21 cellular contexts compared by ENCODE assay signal in genomic region chr6:41098366-41098765, GRCh38. TPM values are rescaled to one million over a fixed set of nuclear protein-coding genes. Genes with fewer than 3 reads are reported as not detected.
DNase-seq lines count a peak whose midpoint lies in the region; ATAC-seq and TF ChIP-seq lines count a peak whose summit lies in the region.
"Had no signal": no experiment of that assay in that cellular context is flagged by ENCODE, and none has a peak within 500 bp of the region (broad histone marks: within the 10 kb centered on the region; RNA-seq: fewer than 3 reads in every experiment).

No MANE protein-coding gene starts in this region.

- H3K9me3 ChIP-seq in breast epithelium, result no peaks in the 10 kb centered on the region
- H3K9me3 ChIP-seq: A549 had no signal

- ATAC-seq in activated T-cell treated with anti-CD3 and anti-CD28 coated beads, Interleukin-2, amount 50 U/mL, for 4 hours, result no peak
- no peak for ATAC-seq in HG02623 (IDR thresholded peaks at IDR 0.05; ENCODE audit: unreplicated experiment)
- ATAC-seq: A549 had no signal

- H3K27ac Mint-ChIP-seq in activated T-cell treated with anti-CD3 and anti-CD28 coated beads, Interleukin-2, amount 50 U/mL, for 24 hours, result peak overlapping the region; percentile 20
- H3K27ac Mint-ChIP-seq in mesothelial cell of epicardium, result peak overlapping the region; percentile 73
- H3K27ac Mint-ChIP-seq: activated CD4-positive, alpha-beta memory T cell treated with anti-CD3 and anti-CD28 coated beads for 36 hours; dendritic cell treated with granulocyte-macrophage colony-stimulating factor and Interleukin-4, amounts not matched to agents 40 ng/mL and 50 ng/mL, for 4 days; memory B cell had no signal

- H3K9me3 Mint-ChIP-seq in activated T-cell treated with anti-CD3 and anti-CD28 coated beads, Interleukin-2, amount 50 U/mL, for 24 hours, result no peaks in the 10 kb centered on the region
- H3K9me3 Mint-ChIP-seq in activated T-cell treated with anti-CD3 and anti-CD28 coated beads, Interleukin-2, amount 50 U/mL, for 4 hours, result no peaks in the 10 kb centered on the region
- no peaks in the 10 kb centered on the region for H3K9me3 Mint-ChIP-seq in mesothelial cell of epicardium
- H3K9me3 Mint-ChIP-seq: activated CD4-positive, alpha-beta memory T cell treated with anti-CD3 and anti-CD28 coated beads for 36 hours; CD14-positive monocyte; dendritic cell treated with granulocyte-macrophage colony-stimulating factor and Interleukin-4, amounts not matched to agents 40 ng/mL and 50 ng/mL, for 4 days; memory B cell had no signal

- no peak for DNase-seq in activated T-cell treated with anti-CD3 and anti-CD28 coated beads, Interleukin-2, amount 50 U/mL, for 24 hours
- no peak for DNase-seq in activated T-cell treated with anti-CD3 and anti-CD28 coated beads, Interleukin-2, amount 50 U/mL, for 4 hours
- DNase-seq in breast epithelium (ENCODE audit: low spot score in 2 of 2), result no peak
- no peak for DNase-seq in mesothelial cell of epicardium (ENCODE audit: low spot score in 2 of 2, unreplicated experiment in 2 of 2)
- no peak for DNase-seq in cardiac septum (ENCODE audit: low spot score)
- no peak for DNase-seq in activated CD4-positive, alpha-beta T cell treated with anti-CD3 and anti-CD28 coated beads for 1 hour
- DNase-seq in NCI-H446 treated with DMSO at 0.1 percent for 48 hours (lab: John Stamatoyannopoulos, UW), result no peak
- DNase-seq: activated CD4-positive, alpha-beta memory T cell treated with anti-CD3 and anti-CD28 coated beads for 36 hours; activated T-cell treated with anti-CD3 and anti-CD28 coated beads, Interleukin-2, amount 50 U/mL, for 48 hours; amygdala; DND-41; head of caudate nucleus; NCI-H1092; NCI-H69; trophoblast cell had no signal

- peak overlapping the region; percentile 29 to 45 for H3K27ac ChIP-seq in breast epithelium
- H3K27ac ChIP-seq: A549, skin epidermis had no signal

- no peaks in the 10 kb centered on the region for H3K4me1 ChIP-seq in breast epithelium
- H3K4me1 ChIP-seq: A549 had no signal

- peaks cover 3% of the 10 kb centered on the region for H3K4me1 Mint-ChIP-seq in activated T-cell treated with anti-CD3 and anti-CD28 coated beads, Interleukin-2, amount 50 U/mL, for 24 hours (ENCODE audit: low read depth)
- H3K4me1 Mint-ChIP-seq in activated T-cell treated with anti-CD3 and anti-CD28 coated beads, Interleukin-2, amount 50 U/mL, for 4 hours (ENCODE audit: low read depth), result peaks cover 6% of the 10 kb centered on the region
- H3K4me1 Mint-ChIP-seq in mesothelial cell of epicardium, result peaks cover 15% of the 10 kb centered on the region
- H3K4me1 Mint-ChIP-seq: CD14-positive monocyte, memory B cell had no signal

- no peak overlapping the region for H3K4me3 ChIP-seq in breast epithelium
- H3K4me3 ChIP-seq: A549, skin epidermis had no signal

- no peaks in the 10 kb centered on the region for H3K27me3 Mint-ChIP-seq in activated T-cell treated with anti-CD3 and anti-CD28 coated beads, Interleukin-2, amount 50 U/mL, for 24 hours
- no peaks in the 10 kb centered on the region for H3K27me3 Mint-ChIP-seq in activated T-cell treated with anti-CD3 and anti-CD28 coated beads, Interleukin-2, amount 50 U/mL, for 4 hours (ENCODE audit: low read depth)
- H3K27me3 Mint-ChIP-seq in mesothelial cell of epicardium (ENCODE audit: low read depth), result no peaks in the 10 kb centered on the region
- H3K27me3 Mint-ChIP-seq: activated CD4-positive, alpha-beta memory T cell treated with anti-CD3 and anti-CD28 coated beads for 36 hours; dendritic cell treated with granulocyte-macrophage colony-stimulating factor and Interleukin-4, amounts not matched to agents 40 ng/mL and 50 ng/mL, for 4 days; memory B cell had no signal

- no peak for TF ChIP-seq CTCF in breast epithelium (IDR thresholded peaks at IDR 0.05)
- no peak for TF ChIP-seq CTCF in mesothelial cell of epicardium (IDR thresholded peaks at IDR 0.05; ENCODE audit: unreplicated experiment)

- no peak overlapping the region for H3K4me3 Mint-ChIP-seq in activated T-cell treated with anti-CD3 and anti-CD28 coated beads, Interleukin-2, amount 50 U/mL, for 24 hours
- no peak overlapping the region for H3K4me3 Mint-ChIP-seq in activated T-cell treated with anti-CD3 and anti-CD28 coated beads, Interleukin-2, amount 50 U/mL, for 4 hours
- no peak overlapping the region for H3K4me3 Mint-ChIP-seq in mesothelial cell of epicardium
- H3K4me3 Mint-ChIP-seq: activated CD4-positive, alpha-beta memory T cell treated with anti-CD3 and anti-CD28 coated beads for 36 hours; CD14-positive monocyte; dendritic cell treated with granulocyte-macrophage colony-stimulating factor and Interleukin-4, amounts not matched to agents 40 ng/mL and 50 ng/mL, for 4 days; memory B cell had no signal

- H3K27me3 ChIP-seq in breast epithelium, result no peaks in the 10 kb centered on the region

- no peak for TF ChIP-seq POLR2A in breast epithelium (IDR thresholded peaks at IDR 0.05)

- intact Hi-C loops in breast epithelium (cut with DNase I; ENCODE audit: low total_unique reads), result no loop called here
- intact Hi-C loops in cardiac septum (cut with DNase I), result no loop called here

- peaks cover 87% of the 10 kb centered on the region for H3K36me3 Mint-ChIP-seq in activated T-cell treated with anti-CD3 and anti-CD28 coated beads, Interleukin-2, amount 50 U/mL, for 24 hours (ENCODE audit: low read depth)
- peaks cover 57% of the 10 kb centered on the region for H3K36me3 Mint-ChIP-seq in activated T-cell treated with anti-CD3 and anti-CD28 coated beads, Interleukin-2, amount 50 U/mL, for 4 hours (ENCODE audit: insufficient read depth)
- H3K36me3 Mint-ChIP-seq in mesothelial cell of epicardium, result peaks cover 56% of the 10 kb centered on the region

- H3K36me3 ChIP-seq in breast epithelium, result peaks cover 5% of the 10 kb centered on the region

RNA-seq across cellular contexts. Expression of gene NFYA, which starts 25.6 kb away (rescaled TPM):
- total RNA-seq in activated T-cell treated with anti-CD3 and anti-CD28 coated beads, Interleukin-2, amount 50 U/mL, for 4 hours, result 10 to 100 TPM; 28.0 to 28.8 (median 28.6) TPM
- total RNA-seq in breast epithelium, result 10 to 100 TPM; 28.6 to 33.4 (median 29.8) TPM
- total RNA-seq in mesothelial cell of epicardium, result 64.2 to 69.1 TPM (median 64.7 TPM) in 3 replicates
- total RNA-seq in cardiac septum, result 12.9 TPM

RNA-seq across cellular contexts. Expression of gene OARD1, which starts 26.2 kb away (rescaled TPM):
- 10 to 100 TPM; 28.1 to 33.2 (median 31.7) TPM for total RNA-seq in activated T-cell treated with anti-CD3 and anti-CD28 coated beads, Interleukin-2, amount 50 U/mL, for 4 hours
- total RNA-seq in breast epithelium (10 to 100 TPM; 17.0 to 26.2 (median 22.3) TPM), mesothelial cell of epicardium (24.6 to 26.8 TPM (median 26.8 TPM) in 3 replicates), cardiac septum (15.4 TPM)

RNA-seq across cellular contexts. Expression of gene APOBEC2, which starts 45.4 kb away (rescaled TPM):
- not detected for total RNA-seq in activated T-cell treated with anti-CD3 and anti-CD28 coated beads, Interleukin-2, amount 50 U/mL, for 4 hours
- total RNA-seq in breast epithelium (not detected), mesothelial cell of epicardium (0.22 to 0.51 TPM (median 0.45 TPM) in 3 replicates), cardiac septum (174 TPM)
- total RNA-seq: activated CD4-positive, alpha-beta memory T cell treated with anti-CD3 and anti-CD28 coated beads for 36 hours had no signal

RNA-seq across cellular contexts. Expression of gene TREML1, which starts 55.8 kb away (rescaled TPM):
- total RNA-seq in activated T-cell treated with anti-CD3 and anti-CD28 coated beads, Interleukin-2, amount 50 U/mL, for 4 hours, result not detected
- total RNA-seq in breast epithelium (1 to 10 TPM in 1 of 3 donors, under 1 TPM in 2; 0.64 to 1.3 (median 0.98) TPM), mesothelial cell of epicardium (not detected in 3 replicates), cardiac septum (not detected)
- total RNA-seq: activated CD4-positive, alpha-beta memory T cell treated with anti-CD3 and anti-CD28 coated beads for 36 hours had no signal

RNA-seq across cellular contexts. Expression of gene TSPO2, which starts 56.1 kb away (rescaled TPM):
- not detected for total RNA-seq in activated T-cell treated with anti-CD3 and anti-CD28 coated beads, Interleukin-2, amount 50 U/mL, for 4 hours
- total RNA-seq in breast epithelium, result not detected
- total RNA-seq in mesothelial cell of epicardium, result not detected in 3 replicates
- not detected for total RNA-seq in cardiac septum
- total RNA-seq: activated CD4-positive, alpha-beta memory T cell treated with anti-CD3 and anti-CD28 coated beads for 36 hours had no signal

Comparison
In these comparisons a context has a peak if more than half of its experiments do, and no peak if none do; other contexts are left out.
1. RNA of gene APOBEC2, which starts 45.4 kb away (total RNA-seq): 174 TPM in cardiac septum (single experiment); 0.22 to 0.51 TPM in mesothelial cell of epicardium, not detected in activated T-cell treated with anti-CD3 and anti-CD28 coated beads, Interleukin-2, amount 50 U/mL, for 4 hours and not detected in breast epithelium; every median in the first group is over 100 times any median in the second.